In the genomic region with DNA sequence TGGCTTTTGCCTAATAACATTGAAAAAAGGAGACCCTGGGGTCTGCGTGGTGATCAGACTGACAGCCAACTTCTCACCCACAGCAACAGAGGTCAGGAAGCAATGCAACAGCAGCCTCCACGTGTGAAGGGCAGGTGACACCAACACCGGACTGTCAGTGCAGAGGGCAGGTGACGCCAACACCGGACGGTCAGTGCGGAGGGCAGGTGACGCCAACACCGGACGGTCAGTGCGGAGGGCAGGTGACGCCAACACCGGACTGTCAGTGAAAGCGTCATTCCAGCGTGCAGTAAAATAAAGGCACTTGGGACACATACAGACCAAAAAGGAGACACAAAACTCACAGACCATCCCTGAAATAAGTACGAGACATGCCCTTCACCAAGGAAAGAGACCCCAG, we compare ENCODE assay signal across 24 cellular contexts.
"Had no signal": no experiment of that assay in that cellular context is flagged by ENCODE, and none has a peak within 500 bp of the region (broad histone marks: within the 10 kb centered on the region; RNA-seq: fewer than 3 reads in every experiment).

No MANE protein-coding gene starts in this region.

- H3K9me3 ChIP-seq: neutrophil, testis, vagina had no signal

- H3K4me1 ChIP-seq: esophagus squamous epithelium, heart right ventricle, left ventricle myocardium inferior, lower lobe of right lung, parathyroid adenoma, testis, tibial artery, upper lobe of left lung, vagina had no signal

- H3K27me3 ChIP-seq: testis, vagina had no signal

- H3K27ac ChIP-seq: esophagus squamous epithelium, heart right ventricle, left ventricle myocardium inferior, lower lobe of right lung, neutrophil, parathyroid adenoma, testis, tibial artery, upper lobe of left lung, vagina had no signal

- H3K4me3 Mint-ChIP-seq: effector memory CD8-positive, alpha-beta T cell; natural killer cell; stimulated activated memory B cell treated with anti-CD40 and anti-IgM and Interleukin-4, amounts not matched to agents 10 μg/mL and 1 μg/mL and 100 μg/mL, for 72 hours had no signal

- ATAC-seq: effector memory CD8-positive, alpha-beta T cell; heart right ventricle; left cardiac atrium; lower lobe of right lung; natural killer cell; sciatic nerve; stimulated activated naive CD8-positive, alpha-beta T cell treated with anti-CD3 and anti-CD28 coated beads, Interleukin-15, Interleukin-2, amounts not matched to agents 100 U/mL and 50 U/mL, for 24 hours had no signal

- H3K27ac Mint-ChIP-seq: effector memory CD8-positive, alpha-beta T cell; natural killer cell; progenitor cell of endocrine pancreas; stimulated activated memory B cell treated with anti-CD40 and anti-IgM and Interleukin-4, amounts not matched to agents 10 μg/mL and 1 μg/mL and 100 μg/mL, for 72 hours had no signal

- DNase-seq: cortex of kidney; effector memory CD8-positive, alpha-beta T cell; erythroblast; esophagus squamous epithelium; foreskin melanocyte; glutamatergic neuron; heart right ventricle; hippocampal formation; left cardiac atrium; left ventricle myocardium inferior; lower lobe of right lung; natural killer cell; stimulated activated CD4-positive, alpha-beta T cell treated with anti-CD3 and anti-CD28 coated beads, Interleukin-4, amount 100 ng/mL, for 4 hours; stimulated activated naive CD8-positive, alpha-beta T cell treated with anti-CD3 and anti-CD28 coated beads, Interleukin-15, Interleukin-2, amounts not matched to agents 100 U/mL and 50 U/mL, for 24 hours; substantia nigra; testis; tibial artery; upper lobe of left lung had no signal

- H3K4me3 ChIP-seq: esophagus squamous epithelium, heart right ventricle, left ventricle myocardium inferior, lower lobe of right lung, testis, tibial artery, upper lobe of left lung, vagina had no signal

- H3K36me3 Mint-ChIP-seq: natural killer cell; stimulated activated memory B cell treated with anti-CD40 and anti-IgM and Interleukin-4, amounts not matched to agents 10 μg/mL and 1 μg/mL and 100 μg/mL, for 72 hours had no signal

- H3K36me3 ChIP-seq: esophagus squamous epithelium, heart right ventricle, left ventricle myocardium inferior, lower lobe of right lung, neutrophil, tibial artery, upper lobe of left lung, vagina had no signal

- H3K4me1 Mint-ChIP-seq: natural killer cell; stimulated activated memory B cell treated with anti-CD40 and anti-IgM and Interleukin-4, amounts not matched to agents 10 μg/mL and 1 μg/mL and 100 μg/mL, for 72 hours had no signal
